1 cellular context compared by ENCODE assay signal in the genomic region with DNA sequence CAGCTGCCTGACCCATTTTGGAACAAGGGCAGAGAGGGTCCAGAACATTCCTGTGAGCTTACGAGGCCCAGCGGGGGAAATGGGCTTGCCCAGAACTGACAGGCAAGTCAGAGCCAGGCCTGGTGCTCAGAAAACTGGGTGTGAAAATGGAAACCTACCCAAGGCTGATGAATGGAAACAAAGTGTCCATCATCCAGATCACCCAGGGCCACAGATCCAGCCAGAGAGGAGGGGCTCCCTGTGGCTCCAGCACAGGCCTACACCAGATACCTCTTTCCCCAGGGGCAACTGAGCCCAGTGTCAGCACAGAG.
TF ChIP-seq lines count a peak whose summit lies in the region.

No MANE protein-coding gene starts in this region.

TF ChIP-seq in IMR-90, 13 proteins besides CTCF, POLR2A, EP300 and RAD21:
- TF ChIP-seq, protein P1, sequence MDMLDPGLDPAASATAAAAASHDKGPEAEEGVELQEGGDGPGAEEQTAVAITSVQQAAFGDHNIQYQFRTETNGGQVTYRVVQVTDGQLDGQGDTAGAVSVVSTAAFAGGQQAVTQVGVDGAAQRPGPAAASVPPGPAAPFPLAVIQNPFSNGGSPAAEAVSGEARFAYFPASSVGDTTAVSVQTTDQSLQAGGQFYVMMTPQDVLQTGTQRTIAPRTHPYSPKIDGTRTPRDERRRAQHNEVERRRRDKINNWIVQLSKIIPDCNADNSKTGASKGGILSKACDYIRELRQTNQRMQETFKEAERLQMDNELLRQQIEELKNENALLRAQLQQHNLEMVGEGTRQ (IDR thresholded peaks at IDR 0.05; ENCODE audit: low read depth, low read length): no peak
- TF ChIP-seq, protein P2, sequence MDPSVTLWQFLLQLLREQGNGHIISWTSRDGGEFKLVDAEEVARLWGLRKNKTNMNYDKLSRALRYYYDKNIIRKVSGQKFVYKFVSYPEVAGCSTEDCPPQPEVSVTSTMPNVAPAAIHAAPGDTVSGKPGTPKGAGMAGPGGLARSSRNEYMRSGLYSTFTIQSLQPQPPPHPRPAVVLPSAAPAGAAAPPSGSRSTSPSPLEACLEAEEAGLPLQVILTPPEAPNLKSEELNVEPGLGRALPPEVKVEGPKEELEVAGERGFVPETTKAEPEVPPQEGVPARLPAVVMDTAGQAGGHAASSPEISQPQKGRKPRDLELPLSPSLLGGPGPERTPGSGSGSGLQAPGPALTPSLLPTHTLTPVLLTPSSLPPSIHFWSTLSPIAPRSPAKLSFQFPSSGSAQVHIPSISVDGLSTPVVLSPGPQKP (IDR thresholded peaks at IDR 0.05; ENCODE audit: borderline replicate concordance, low read depth, low read length): no peak
TF ChIP-seq in IMR-90: peak in this region for 0.
